8 cellular contexts compared by ENCODE assay signal in genomic region chr12:10614056-10614370, GRCh38. TPM values are rescaled to one million over a fixed set of nuclear protein-coding genes. Genes with fewer than 3 reads are reported as not detected.
DNase-seq lines count a peak whose midpoint lies in the region; ATAC-seq and TF ChIP-seq lines count a peak whose summit lies in the region.

No MANE protein-coding gene starts in this region.

- no peak for TF ChIP-seq EP300 in transverse colon (IDR thresholded peaks at IDR 0.05; ENCODE audit: low read depth)

- H3K4me3 ChIP-seq in kidney epithelial cell (ENCODE audit: low read depth, low read length) (peak overlapping the region; percentile 84), transverse colon (peak overlapping the region; percentile 24 to 96 (median 84))

- ATAC-seq in activated T-cell treated with anti-CD3 and anti-CD28 coated beads, Interleukin-2, amount 50 U/mL, for 72 hours (replicated peaks in 1 of 2), result peak in 1 of 2 donors; percentile 33
- no peak for ATAC-seq in GM21529 (IDR thresholded peaks at IDR 0.05; ENCODE audit: unreplicated experiment)

- peaks cover 21% of the 10 kb centered on the region for H3K27me3 Mint-ChIP-seq in activated T-cell treated with anti-CD3 and anti-CD28 coated beads, Interleukin-2, amount 50 U/mL, for 72 hours (ENCODE audit: low read depth)
- peaks cover 20% of the 10 kb centered on the region for H3K27me3 Mint-ChIP-seq in activated T-helper 1 cell treated with anti-CD3 and anti-CD28 coated beads, Interleukin-12 subunit alpha, Interleukin-12 subunit beta, Interleukin-2, Interleukin-4 antibody, amounts not matched to agents 30 ng/mL and 10 ng/mL and 1 ng/mL, durations not matched to agents 14 hours and 24 hours and 36 hours (ENCODE audit: insufficient read depth)

- WGBS in transverse colon (ENCODE audit: low coverage in 1 of 2), 2 donors, result 12 to 24% methylated on average over 4 of the region's 4 CpGs

- H3K27ac Mint-ChIP-seq in activated T-cell treated with anti-CD3 and anti-CD28 coated beads, Interleukin-2, amount 50 U/mL, for 72 hours, result peak overlapping the region; percentile 100
- peak overlapping the region; percentile 99 for H3K27ac Mint-ChIP-seq in activated T-helper 1 cell treated with anti-CD3 and anti-CD28 coated beads, Interleukin-12 subunit alpha, Interleukin-12 subunit beta, Interleukin-2, Interleukin-4 antibody, amounts not matched to agents 30 ng/mL and 10 ng/mL and 1 ng/mL, durations not matched to agents 14 hours and 24 hours and 36 hours

- peaks cover 7 to 19% of the 10 kb centered on the region in 2 donors for H3K36me3 Mint-ChIP-seq in activated T-cell treated with anti-CD3 and anti-CD28 coated beads, Interleukin-2, amount 50 U/mL, for 72 hours (ENCODE audit: insufficient read depth in 2 of 2)
- H3K36me3 Mint-ChIP-seq in activated T-helper 1 cell treated with anti-CD3 and anti-CD28 coated beads, Interleukin-12 subunit alpha, Interleukin-12 subunit beta, Interleukin-2, Interleukin-4 antibody, amounts not matched to agents 30 ng/mL and 10 ng/mL and 1 ng/mL, durations not matched to agents 14 hours and 24 hours and 36 hours (ENCODE audit: low read depth), result peaks cover 26% of the 10 kb centered on the region

- H3K4me3 Mint-ChIP-seq in activated T-cell treated with anti-CD3 and anti-CD28 coated beads, Interleukin-2, amount 50 U/mL, for 72 hours, result peak overlapping the region; percentile 99 to 100
- peak overlapping the region; percentile 97 for H3K4me3 Mint-ChIP-seq in activated T-helper 1 cell treated with anti-CD3 and anti-CD28 coated beads, Interleukin-12 subunit alpha, Interleukin-12 subunit beta, Interleukin-2, Interleukin-4 antibody, amounts not matched to agents 30 ng/mL and 10 ng/mL and 1 ng/mL, durations not matched to agents 14 hours and 24 hours and 36 hours

- H3K27me3 ChIP-seq in kidney epithelial cell (ENCODE audit: control insufficient read depth, insufficient read depth, low read length) (no peaks in the 10 kb centered on the region), transverse colon (no peaks in the 10 kb centered on the region)

- H3K4me1 ChIP-seq in transverse colon, result peaks cover 8 to 22% (median 13%) of the 10 kb centered on the region in 4 donors

- H3K9me3 ChIP-seq in transverse colon, result no peaks in the 10 kb centered on the region

- H3K36me3 ChIP-seq in kidney epithelial cell (ENCODE audit: control insufficient read depth, insufficient read depth, low read length), result no peaks in the 10 kb centered on the region
- peaks cover 0 to 7% (median 2%) of the 10 kb centered on the region in 4 donors for H3K36me3 ChIP-seq in transverse colon

- peak overlapping the region; percentile 85 to 96 (median 92) for H3K27ac ChIP-seq in transverse colon

- no peaks in the 10 kb centered on the region for H3K9me3 Mint-ChIP-seq in activated T-cell treated with anti-CD3 and anti-CD28 coated beads, Interleukin-2, amount 50 U/mL, for 72 hours
- no peaks in the 10 kb centered on the region for H3K9me3 Mint-ChIP-seq in activated T-helper 1 cell treated with anti-CD3 and anti-CD28 coated beads, Interleukin-12 subunit alpha, Interleukin-12 subunit beta, Interleukin-2, Interleukin-4 antibody, amounts not matched to agents 30 ng/mL and 10 ng/mL and 1 ng/mL, durations not matched to agents 14 hours and 24 hours and 36 hours

- TF ChIP-seq POLR2A in transverse colon (IDR thresholded peaks at IDR 0.05), result no peak

- in situ Hi-C loops in transverse colon (cut with MboI; ENCODE audit: low pct_ligation_motif_present in 1 of 4, low pct_unique_long_range_greater_than_20kb in 1 of 4, low sequenced_read_pairs in 3 of 4), result loop anchor here in 1 of 4 donors (25.0 kb wide), 1 partner anchor 123 kb away; no protein-coding TSS in a partner anchor

- DNase-seq in activated T-cell treated with anti-CD3 and anti-CD28 coated beads, Interleukin-2, amount 50 U/mL, for 72 hours, result no peak
- DNase-seq in activated T-cell treated with anti-CD3 and anti-CD28 coated beads, Interleukin-2, amount 50 U/mL, for 48 hours, result no peak
- DNase-seq in activated T-helper 1 cell treated with anti-CD3 and anti-CD28 coated beads, Interleukin-12 subunit alpha, Interleukin-12 subunit beta, Interleukin-2, Interleukin-4 antibody, amounts not matched to agents 30 ng/mL and 10 ng/mL and 1 ng/mL, durations not matched to agents 14 hours and 24 hours and 36 hours (ENCODE audit: low spot score), result no peak
- DNase-seq in kidney epithelial cell (ENCODE audit: low read depth) (no peak), transverse colon (no peak), middle frontal gyrus (ENCODE audit: extremely low spot score, low spot score) (no peak)
- DNase-seq in stimulated activated CD4-positive, alpha-beta T cell treated with anti-CD3 and anti-CD28 coated beads, Interleukin-12 subunit alpha, Interleukin-12 subunit beta, amount 100 ng/mL, for 4 hours, result no peak

- intact Hi-C loops in activated T-helper 1 cell treated with anti-CD3 and anti-CD28 coated beads, Interleukin-12 subunit alpha, Interleukin-12 subunit beta, Interleukin-2, Interleukin-4 antibody, amounts not matched to agents 30 ng/mL and 10 ng/mL and 1 ng/mL, durations not matched to agents 14 hours and 24 hours and 36 hours (cut with micrococcal nuclease), result loop anchor here (5.0 to 10.0 kb wide), 2 partner anchors 292 to 969 kb away; no protein-coding TSS in a partner anchor
- intact Hi-C loops in transverse colon (cut with DNase I; ENCODE audit: low total_unique reads), result loop anchor here (10.0 kb wide), 1 partner anchor 141 kb away; no protein-coding TSS in a partner anchor

- TF ChIP-seq CTCF in kidney epithelial cell (IDR thresholded peaks at IDR 0.05; ENCODE audit: insufficient read depth, low read length, poor library complexity, severe bottlenecking) (no peak), transverse colon (IDR thresholded peaks at IDR 0.05) (no peak)

- H3K4me1 Mint-ChIP-seq in activated T-cell treated with anti-CD3 and anti-CD28 coated beads, Interleukin-2, amount 50 U/mL, for 72 hours (ENCODE audit: low read depth), result peaks cover 28% of the 10 kb centered on the region
- peaks cover 36% of the 10 kb centered on the region for H3K4me1 Mint-ChIP-seq in activated T-helper 1 cell treated with anti-CD3 and anti-CD28 coated beads, Interleukin-12 subunit alpha, Interleukin-12 subunit beta, Interleukin-2, Interleukin-4 antibody, amounts not matched to agents 30 ng/mL and 10 ng/mL and 1 ng/mL, durations not matched to agents 14 hours and 24 hours and 36 hours (ENCODE audit: low read depth)

RNA-seq across cellular contexts. Expression of gene MAGOHB, which starts 0.6 kb away (rescaled TPM):
- total RNA-seq in activated T-cell treated with anti-CD3 and anti-CD28 coated beads, Interleukin-2, amount 50 U/mL, for 72 hours, result 10 to 100 TPM; 42.7 to 52.5 TPM
- 79.4 and 85.1 TPM in 2 replicates for total RNA-seq in activated T-helper 1 cell treated with anti-CD3 and anti-CD28 coated beads, Interleukin-12 subunit alpha, Interleukin-12 subunit beta, Interleukin-2, Interleukin-4 antibody, amounts not matched to agents 30 ng/mL and 10 ng/mL and 1 ng/mL, durations not matched to agents 14 hours and 24 hours and 36 hours
- 21.7 and 31.1 TPM in 2 replicates for total RNA-seq in kidney epithelial cell
- 1 to 10 TPM in 2 of 4 donors, under 1 TPM in 1, not detected in 1; 0.75 to 9.7 (median 8.1) TPM for total RNA-seq in transverse colon

RNA-seq across cellular contexts. Expression of gene STYK1, which starts 59.8 kb away (rescaled TPM):
- total RNA-seq in activated T-cell treated with anti-CD3 and anti-CD28 coated beads, Interleukin-2, amount 50 U/mL, for 72 hours, result 1 to 10 TPM; 1.6 to 1.8 TPM
- 0.34 TPM in 1 of 2 replicates, not detected in the other for total RNA-seq in activated T-helper 1 cell treated with anti-CD3 and anti-CD28 coated beads, Interleukin-12 subunit alpha, Interleukin-12 subunit beta, Interleukin-2, Interleukin-4 antibody, amounts not matched to agents 30 ng/mL and 10 ng/mL and 1 ng/mL, durations not matched to agents 14 hours and 24 hours and 36 hours
- total RNA-seq in kidney epithelial cell (1.1 and 1.5 TPM in 2 replicates), transverse colon (10 to 100 TPM in 3 of 4 donors, 1 to 10 TPM in 1; 8.4 to 41.6 (median 19.2) TPM)
